ENCODE assay signal across 12 cellular contexts in genomic region chr2:239113164-239113563, GRCh38.
DNase-seq lines count a peak whose midpoint lies in the region; TF ChIP-seq lines count a peak whose summit lies in the region.
"Had no signal": no experiment of that assay in that cellular context is flagged by ENCODE, and none has a peak within 500 bp of the region (broad histone marks: within the 10 kb centered on the region; RNA-seq: fewer than 3 reads in every experiment).

No MANE protein-coding gene starts in this region.

- H3K4me1 ChIP-seq in sigmoid colon = peaks cover 0 to 76% (median 54%) of the 10 kb centered on the region in 4 donors
- no peaks in the 10 kb centered on the region for H3K4me1 ChIP-seq in smooth muscle cell (ENCODE audit: low read depth)
- H3K4me1 ChIP-seq in mammary epithelial cell (ENCODE audit: insufficient read depth, low read length) = peaks cover 12% of the 10 kb centered on the region

- H3K9me3 ChIP-seq in sigmoid colon (no peaks in the 10 kb centered on the region), smooth muscle cell (replicated peaks; ENCODE audit: low read depth) (no peaks in the 10 kb centered on the region), mammary epithelial cell (replicated peaks; ENCODE audit: insufficient read depth, low read length) (no peaks in the 10 kb centered on the region)

- no peaks in the 10 kb centered on the region for H4K20me1 ChIP-seq in smooth muscle cell (ENCODE audit: low read depth)
- no peaks in the 10 kb centered on the region for H4K20me1 ChIP-seq in mammary epithelial cell (ENCODE audit: insufficient read depth, low read length)

- dilution Hi-C loops in mammary epithelial cell (cut with HindIII; ENCODE audit: low sequenced_read_pairs) = no loop called here

- H3K36me3 Mint-ChIP-seq in brain = peaks cover 9% of the 10 kb centered on the region

- in situ Hi-C loops in mammary epithelial cell (cut with MboI; ENCODE audit: low sequenced_read_pairs in 2 of 2) = no loop called here

- H3K27me3 Mint-ChIP-seq in brain = no peaks in the 10 kb centered on the region

- WGBS in sigmoid colon, 2 donors = 13 to 50% methylated on average over 12 of the region's 12 CpGs
- WGBS in smooth muscle cell (ENCODE audit: low lambda C conversion rate) = 64% methylated on average over 12 of the region's 12 CpGs
- 79% methylated on average over 10 of the region's 12 CpGs for WGBS in mammary epithelial cell (ENCODE audit: low coverage, missing lambda C conversion rate)

- TF ChIP-seq EP300 in sigmoid colon (IDR thresholded peaks at IDR 0.05) = no peak

- no peak overlapping the region for H2AFZ ChIP-seq in smooth muscle cell (ENCODE audit: low read depth)
- H2AFZ ChIP-seq in mammary epithelial cell (ENCODE audit: low read depth, low read length) = no peak overlapping the region

- intact Hi-C loops in sigmoid colon (cut with DNase I) (loop anchor here (5.0 to 10.0 kb wide), 3 partner anchors 194 to 882 kb away; no protein-coding TSS in a partner anchor), mammary epithelial cell (cut with micrococcal nuclease) (loop anchor here (10.0 kb wide), 1 partner anchor 292 kb away; the partner anchor contains the start of gene HDAC4)

- H3F3A ChIP-seq in smooth muscle cell (ENCODE audit: low read depth) = no peaks in the 10 kb centered on the region

- H3K9ac ChIP-seq in smooth muscle cell (ENCODE audit: low read depth) = no peak overlapping the region
- no peak overlapping the region for H3K9ac ChIP-seq in mammary epithelial cell (ENCODE audit: insufficient read depth, low read length)

- H3K36me3 ChIP-seq in sigmoid colon = peaks cover 18 to 62% (median 31%) of the 10 kb centered on the region in 4 donors
- H3K36me3 ChIP-seq in smooth muscle cell (ENCODE audit: low read depth) = no peaks in the 10 kb centered on the region
- H3K36me3 ChIP-seq in mammary epithelial cell (ENCODE audit: insufficient read depth, low read length) = no peaks in the 10 kb centered on the region

- H3K27ac Mint-ChIP-seq in brain = peak overlapping the region; percentile 37 to 93 (median 88)
- H3K27ac Mint-ChIP-seq: T-helper 2 cell treated with Interferon-gamma antibody and Interleukin-4, amounts not matched to agents 5 μg/mL and 100 μg/mL, for 36 hours had no signal

- H3K4me3 Mint-ChIP-seq in brain = no peak overlapping the region
- H3K4me3 Mint-ChIP-seq: CD14-positive monocyte; T-helper 2 cell treated with Interferon-gamma antibody and Interleukin-4, amounts not matched to agents 5 μg/mL and 100 μg/mL, for 36 hours had no signal

- H3K4me3 ChIP-seq in sigmoid colon (no peak overlapping the region), smooth muscle cell (no peak overlapping the region), mammary epithelial cell (replicated peaks in 1 of 3; ENCODE audit: insufficient read depth in 1 of 3, low read depth in 2 of 3, low read length in 3 of 3) (no peak overlapping the region)

- TF ChIP-seq POLR2A in sigmoid colon (IDR thresholded peaks at IDR 0.05) = no peak

- no TSS peak for BruUV-seq in mammary epithelial cell (replicated peaks; lab: Mats Ljungman, UMichigan)

- peaks cover 14% of the 10 kb centered on the region for H3K4me1 Mint-ChIP-seq in brain

- no peaks in the 10 kb centered on the region for H3K9me3 Mint-ChIP-seq in brain
- H3K9me3 Mint-ChIP-seq: T-helper 2 cell treated with Interferon-gamma antibody and Interleukin-4, amounts not matched to agents 5 μg/mL and 100 μg/mL, for 36 hours had no signal

- no peaks in the 10 kb centered on the region for H3K27me3 ChIP-seq in sigmoid colon
- no peaks in the 10 kb centered on the region for H3K27me3 ChIP-seq in smooth muscle cell (ENCODE audit: low read depth)
- no peaks in the 10 kb centered on the region for H3K27me3 ChIP-seq in mammary epithelial cell (ENCODE audit: insufficient read depth, low read length)

- no peak for TF ChIP-seq CTCF in brain (conservative IDR thresholded peaks at IDR 0.05)
- TF ChIP-seq CTCF in sigmoid colon (IDR thresholded peaks at IDR 0.05) = no peak
- no peak for TF ChIP-seq CTCF in smooth muscle cell (IDR thresholded peaks at IDR 0.05; ENCODE audit: borderline replicate concordance, insufficient read depth, poor library complexity, severe bottlenecking)
- TF ChIP-seq CTCF in mammary epithelial cell (conservative IDR thresholded peaks at IDR 0.05 in 1 of 2, IDR thresholded peaks at IDR 0.05 in 1 of 2; ENCODE audit: extremely low read depth in 1 of 2, insufficient read depth in 1 of 2, low read depth in 1 of 2, low read length in 2 of 2) = no peak

- H3K4me2 ChIP-seq in smooth muscle cell (no peak overlapping the region), mammary epithelial cell (ENCODE audit: insufficient read depth, low read depth, low read length) (no peak overlapping the region)

- no peaks in the 10 kb centered on the region for H3K79me2 ChIP-seq in smooth muscle cell (ENCODE audit: low read depth)
- H3K79me2 ChIP-seq in mammary epithelial cell (ENCODE audit: insufficient read depth, low read length) = no peaks in the 10 kb centered on the region

- CTCF ChIA-PET in mammary epithelial cell (lab: Charles Lee; ENCODE audit: low non-redundant PET) = no interaction called here

- H3K27ac ChIP-seq in sigmoid colon (peak overlapping the region; percentile 80 to 96 (median 88)), smooth muscle cell (ENCODE audit: low read depth) (no peak overlapping the region), mammary epithelial cell (ENCODE audit: insufficient read depth, low read depth, low read length) (no peak overlapping the region)

- DNase-seq in GF-D8 (lab: John Stamatoyannopoulos, UW) (peak; percentile 23), iris pigment epithelial cell (ENCODE audit: low read depth) (peak; percentile 30), sigmoid colon (peak; percentile 83), NCI-H1105 (lab: John Stamatoyannopoulos, UW) (no peak), smooth muscle cell (lab: John Stamatoyannopoulos, UW; ENCODE audit: unreplicated experiment) (no peak), mammary epithelial cell (no peak), NCI-H1436 treated with DMSO at 0.1 percent for 48 hours (lab: John Stamatoyannopoulos, UW) (no peak)
- DNase-seq: kidney glomerular epithelial cell, NCI-H1436 had no signal

Comparison
In these comparisons a context has a peak if more than half of its experiments do, and no peak if none do; other contexts are left out.
1. DNase-seq: peak in GF-D8 (single experiment), iris pigment epithelial cell (single experiment) and sigmoid colon (single experiment); none in NCI-H1105 (single experiment), smooth muscle cell (single experiment), mammary epithelial cell (single experiment) and NCI-H1436 treated with DMSO at 0.1 percent for 48 hours (single experiment).
2. H3K27ac ChIP-seq: peak in sigmoid colon (4 of 4); none in smooth muscle cell (single experiment) and mammary epithelial cell (single experiment).